8 cellular contexts compared by ENCODE assay signal in the genomic region with DNA sequence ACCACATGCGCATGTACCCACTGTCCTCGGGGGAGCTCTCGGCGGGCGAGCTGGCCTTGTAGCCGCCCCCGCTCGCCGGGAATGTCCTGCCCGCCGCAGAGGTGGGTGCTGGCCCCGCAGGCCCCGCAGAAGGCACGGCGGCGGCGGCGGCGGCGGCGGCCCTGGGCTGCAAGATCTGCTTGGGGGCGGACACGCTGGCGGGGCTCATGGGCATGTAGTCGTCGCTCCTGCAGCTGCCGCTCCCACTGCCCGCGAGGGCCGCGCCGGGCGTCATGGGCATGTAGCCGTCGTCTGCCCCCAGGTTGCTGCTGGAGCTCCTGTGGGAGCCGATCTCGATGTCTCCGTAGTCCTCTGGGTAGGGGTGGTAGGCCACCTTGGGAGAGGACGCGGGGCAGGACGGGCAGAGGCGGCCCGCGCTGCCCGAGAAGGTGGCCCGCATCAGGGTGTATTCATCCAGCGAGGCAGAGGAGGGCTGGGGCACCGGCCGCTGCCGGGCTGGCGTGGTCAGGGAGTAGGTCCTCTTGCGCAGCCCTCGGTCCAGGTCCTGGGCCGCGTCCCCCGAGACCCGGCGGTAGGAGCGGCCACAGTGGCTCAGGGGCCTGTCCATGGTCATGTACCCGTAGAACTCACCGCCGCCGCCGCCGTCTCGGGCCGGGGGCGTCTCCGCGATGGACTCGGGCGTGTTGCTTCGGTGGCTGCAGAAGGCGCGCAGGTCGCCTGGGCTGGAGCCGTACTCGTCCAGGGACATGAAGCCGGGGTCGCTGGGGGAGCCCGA. TPM values are rescaled to one million over a fixed set of nuclear protein-coding genes. Genes with fewer than 3 reads are reported as not detected.
DNase-seq lines count a peak whose midpoint lies in the region; ATAC-seq and TF ChIP-seq lines count a peak whose summit lies in the region.

No MANE protein-coding gene starts in this region.

- peaks cover 14% of the 10 kb centered on the region for H3K79me2 ChIP-seq in fibroblast of lung (ENCODE audit: control insufficient read depth, insufficient read depth, low read length)

- peak overlapping the region in 10 of 11 experiments; percentile 92 to 99 (median 96); a peak in 19 of 22 replicates for H3K27ac ChIP-seq in BLaER1 treated with 17β-estradiol and CSF1 and Interleukin-3, amounts not matched to agents 10 nM and 100 nM
- H3K27ac ChIP-seq in RWPE2 (ENCODE audit: poor library complexity, severe bottlenecking) (peak overlapping the region; percentile 87), fibroblast of lung (ENCODE audit: insufficient read depth, low read length) (no peak overlapping the region)

- intact Hi-C loops in activated T-helper 1 cell treated with anti-CD3 and anti-CD28 coated beads, Interleukin-12 subunit alpha, Interleukin-12 subunit beta, Interleukin-2, Interleukin-4 antibody, amounts not matched to agents 30 ng/mL and 10 ng/mL and 1 ng/mL, durations not matched to agents 14 hours and 24 hours and 36 hours (cut with micrococcal nuclease) = loop anchor here (1.0 to 10.0 kb wide), 2 partner anchors 823 to 831 kb away; a partner anchor contains a TSS

- H3K4me1 Mint-ChIP-seq in progenitor cell of endocrine pancreas (ENCODE audit: low read depth) = peaks cover 29% of the 10 kb centered on the region
- H3K4me1 Mint-ChIP-seq in activated T-helper 1 cell treated with anti-CD3 and anti-CD28 coated beads, Interleukin-12 subunit alpha, Interleukin-12 subunit beta, Interleukin-2, Interleukin-4 antibody, amounts not matched to agents 30 ng/mL and 10 ng/mL and 1 ng/mL, durations not matched to agents 14 hours and 24 hours and 36 hours (ENCODE audit: low read depth) = peaks cover 30% of the 10 kb centered on the region

- peaks cover 65 to 74% (median 68%) of the 10 kb centered on the region in 11 experiments; a peak in 21 of 22 replicates for H4K20me1 ChIP-seq in BLaER1 treated with 17β-estradiol and CSF1 and Interleukin-3, amounts not matched to agents 10 nM and 100 nM
- no peaks in the 10 kb centered on the region for H4K20me1 ChIP-seq in fibroblast of lung (ENCODE audit: control insufficient read depth, extremely low read depth, insufficient read depth, low read length)

- peak overlapping the region; percentile 87 to 99 (median 96) for H3K4me2 ChIP-seq in BLaER1 treated with 17β-estradiol and CSF1 and Interleukin-3, amounts not matched to agents 10 nM and 100 nM
- peak overlapping the region; percentile 32 for H3K4me2 ChIP-seq in fibroblast of lung (ENCODE audit: extremely low read depth, insufficient read depth, low read length)

- H3K27ac Mint-ChIP-seq in progenitor cell of endocrine pancreas = peak overlapping the region; percentile 94
- no peak overlapping the region for H3K27ac Mint-ChIP-seq in activated T-helper 1 cell treated with anti-CD3 and anti-CD28 coated beads, Interleukin-12 subunit alpha, Interleukin-12 subunit beta, Interleukin-2, Interleukin-4 antibody, amounts not matched to agents 30 ng/mL and 10 ng/mL and 1 ng/mL, durations not matched to agents 14 hours and 24 hours and 36 hours

- peak overlapping the region; percentile 94 to 99 (median 96) for H3K9ac ChIP-seq in BLaER1 treated with 17β-estradiol and CSF1 and Interleukin-3, amounts not matched to agents 10 nM and 100 nM
- no peak overlapping the region for H3K9ac ChIP-seq in fibroblast of lung (ENCODE audit: insufficient read depth, low read length)

- H3K9me3 Mint-ChIP-seq in progenitor cell of endocrine pancreas (ENCODE audit: low read depth) = no peaks in the 10 kb centered on the region
- H3K9me3 Mint-ChIP-seq in activated T-helper 1 cell treated with anti-CD3 and anti-CD28 coated beads, Interleukin-12 subunit alpha, Interleukin-12 subunit beta, Interleukin-2, Interleukin-4 antibody, amounts not matched to agents 30 ng/mL and 10 ng/mL and 1 ng/mL, durations not matched to agents 14 hours and 24 hours and 36 hours = no peaks in the 10 kb centered on the region

- peaks cover 11% of the 10 kb centered on the region for H3K36me3 Mint-ChIP-seq in progenitor cell of endocrine pancreas (ENCODE audit: insufficient read depth)
- H3K36me3 Mint-ChIP-seq in activated T-helper 1 cell treated with anti-CD3 and anti-CD28 coated beads, Interleukin-12 subunit alpha, Interleukin-12 subunit beta, Interleukin-2, Interleukin-4 antibody, amounts not matched to agents 30 ng/mL and 10 ng/mL and 1 ng/mL, durations not matched to agents 14 hours and 24 hours and 36 hours (ENCODE audit: low read depth) = peaks cover 7% of the 10 kb centered on the region

- peaks cover 54 to 71% (median 64%) of the 10 kb centered on the region in 10 experiments for H3K4me1 ChIP-seq in BLaER1 treated with 17β-estradiol and CSF1 and Interleukin-3, amounts not matched to agents 10 nM and 100 nM
- peaks cover 19% of the 10 kb centered on the region for H3K4me1 ChIP-seq in RWPE2 (ENCODE audit: insufficient read depth, poor library complexity, severe bottlenecking)
- H3K4me1 ChIP-seq in fibroblast of lung (ENCODE audit: control insufficient read depth, extremely low read depth, insufficient read depth, low read length) = peaks cover 3% of the 10 kb centered on the region

- peak overlapping the region; percentile 71 to 94 (median 89) for H3K4me3 ChIP-seq in BLaER1 treated with 17β-estradiol and CSF1 and Interleukin-3, amounts not matched to agents 10 nM and 100 nM
- H3K4me3 ChIP-seq in RWPE2 (ENCODE audit: severe bottlenecking) (peak overlapping the region; percentile 90), fibroblast of lung (replicated peaks in 1 of 4; ENCODE audit: control extremely low read depth in 1 of 4, insufficient read depth in 1 of 4, low read depth in 3 of 4, low read length in 4 of 4) (peak overlapping the region in 2 of 4 experiments; percentile 12 to 45)

- peaks cover 31 to 56% (median 55%) of the 10 kb centered on the region in 11 experiments for H3K36me3 ChIP-seq in BLaER1 treated with 17β-estradiol and CSF1 and Interleukin-3, amounts not matched to agents 10 nM and 100 nM
- H3K36me3 ChIP-seq in RWPE2 (ENCODE audit: low read depth) = peaks cover 47% of the 10 kb centered on the region
- peaks cover 7% of the 10 kb centered on the region for H3K36me3 ChIP-seq in fibroblast of lung (ENCODE audit: control insufficient read depth, insufficient read depth, low read length)

- H3K9me3 ChIP-seq in BLaER1 treated with 17β-estradiol and CSF1 and Interleukin-3, amounts not matched to agents 10 nM and 100 nM (replicated peaks in 1 of 11) = peaks cover 0 to 22% (median 18%) of the 10 kb centered on the region in 11 experiments; a peak in 16 of 22 replicates
- H3K9me3 ChIP-seq in RWPE2 (ENCODE audit: severe bottlenecking) (no peaks in the 10 kb centered on the region), fibroblast of lung (ENCODE audit: control insufficient read depth, insufficient read depth, low read depth, low read length) (no peaks in the 10 kb centered on the region)

- H3K27me3 ChIP-seq in BLaER1 treated with 17β-estradiol and CSF1 and Interleukin-3, amounts not matched to agents 10 nM and 100 nM = no peaks in the 10 kb centered on the region
- H3K27me3 ChIP-seq in RWPE2 (ENCODE audit: insufficient read depth, poor library complexity, severe bottlenecking) (no peaks in the 10 kb centered on the region), fibroblast of lung (ENCODE audit: control insufficient read depth, insufficient read depth, low read length) (no peaks in the 10 kb centered on the region)

- H2AFZ ChIP-seq in fibroblast of lung (ENCODE audit: low read length) = no peak overlapping the region

- ATAC-seq in RWPE2 (ENCODE audit: low read depth) = no peak
- ATAC-seq in GM18520 (IDR thresholded peaks at IDR 0.05; ENCODE audit: unreplicated experiment) = no peak

- H3K27me3 Mint-ChIP-seq in progenitor cell of endocrine pancreas = peaks cover 9% of the 10 kb centered on the region
- peaks cover 9% of the 10 kb centered on the region for H3K27me3 Mint-ChIP-seq in activated T-helper 1 cell treated with anti-CD3 and anti-CD28 coated beads, Interleukin-12 subunit alpha, Interleukin-12 subunit beta, Interleukin-2, Interleukin-4 antibody, amounts not matched to agents 30 ng/mL and 10 ng/mL and 1 ng/mL, durations not matched to agents 14 hours and 24 hours and 36 hours (ENCODE audit: insufficient read depth)

- H3K4me3 Mint-ChIP-seq in progenitor cell of endocrine pancreas (ENCODE audit: low read depth) = peak overlapping the region; percentile 66
- H3K4me3 Mint-ChIP-seq in activated T-helper 1 cell treated with anti-CD3 and anti-CD28 coated beads, Interleukin-12 subunit alpha, Interleukin-12 subunit beta, Interleukin-2, Interleukin-4 antibody, amounts not matched to agents 30 ng/mL and 10 ng/mL and 1 ng/mL, durations not matched to agents 14 hours and 24 hours and 36 hours = no peak overlapping the region

- TF ChIP-seq CTCF in RWPE2 (IDR thresholded peaks at IDR 0.05; ENCODE audit: poor library complexity, severe bottlenecking) = no peak
- TF ChIP-seq CTCF in fibroblast of lung (conservative IDR thresholded peaks at IDR 0.05 in 1 of 2, IDR thresholded peaks at IDR 0.05 in 1 of 2; ENCODE audit: low read depth in 1 of 2, low read length in 2 of 2) = no peak
- no peak for TF ChIP-seq CTCF in progenitor cell of endocrine pancreas (IDR thresholded peaks at IDR 0.05; ENCODE audit: unreplicated experiment)

- no peak for DNase-seq in RWPE2 (ENCODE audit: low spot score)
- no peak for DNase-seq in fibroblast of lung (ENCODE audit: low read depth in 2 of 2)
- DNase-seq in progenitor cell of endocrine pancreas (ENCODE audit: low spot score, unreplicated experiment) = no peak
- no peak for DNase-seq in NCI-H510A treated with DMSO at 0.1 percent for 48 hours (lab: John Stamatoyannopoulos, UW)
- DNase-seq in globus pallidus (ENCODE audit: low spot score) = no peak
- no peak for DNase-seq in activated T-helper 1 cell treated with anti-CD3 and anti-CD28 coated beads, Interleukin-12 subunit alpha, Interleukin-12 subunit beta, Interleukin-2, Interleukin-4 antibody, amounts not matched to agents 30 ng/mL and 10 ng/mL and 1 ng/mL, durations not matched to agents 14 hours and 24 hours and 36 hours (ENCODE audit: low spot score)

RNA-seq across cellular contexts. Expression of a gene that starts 2.4 kb away (rescaled TPM):
- total RNA-seq in fibroblast of lung (2.3 TPM in 2 replicates), progenitor cell of endocrine pancreas (11.9 and 12.5 TPM in 2 replicates)
- polyA plus RNA-seq in fibroblast of lung = 1.9 and 2.3 TPM in 2 replicates
- polyA plus RNA-seq in fibroblast of lung (2012) = 3.4 and 4.3 TPM in 2 replicates
- 1.0 and 2.3 TPM in 2 replicates for polyA minus RNA-seq in fibroblast of lung (ENCODE audit: low replicate concordance)
- 3.9 and 4.3 TPM in 2 replicates for total RNA-seq in activated T-helper 1 cell treated with anti-CD3 and anti-CD28 coated beads, Interleukin-12 subunit alpha, Interleukin-12 subunit beta, Interleukin-2, Interleukin-4 antibody, amounts not matched to agents 30 ng/mL and 10 ng/mL and 1 ng/mL, durations not matched to agents 14 hours and 24 hours and 36 hours
